ENCODE assay signal across 1 cellular context in the genomic region with DNA sequence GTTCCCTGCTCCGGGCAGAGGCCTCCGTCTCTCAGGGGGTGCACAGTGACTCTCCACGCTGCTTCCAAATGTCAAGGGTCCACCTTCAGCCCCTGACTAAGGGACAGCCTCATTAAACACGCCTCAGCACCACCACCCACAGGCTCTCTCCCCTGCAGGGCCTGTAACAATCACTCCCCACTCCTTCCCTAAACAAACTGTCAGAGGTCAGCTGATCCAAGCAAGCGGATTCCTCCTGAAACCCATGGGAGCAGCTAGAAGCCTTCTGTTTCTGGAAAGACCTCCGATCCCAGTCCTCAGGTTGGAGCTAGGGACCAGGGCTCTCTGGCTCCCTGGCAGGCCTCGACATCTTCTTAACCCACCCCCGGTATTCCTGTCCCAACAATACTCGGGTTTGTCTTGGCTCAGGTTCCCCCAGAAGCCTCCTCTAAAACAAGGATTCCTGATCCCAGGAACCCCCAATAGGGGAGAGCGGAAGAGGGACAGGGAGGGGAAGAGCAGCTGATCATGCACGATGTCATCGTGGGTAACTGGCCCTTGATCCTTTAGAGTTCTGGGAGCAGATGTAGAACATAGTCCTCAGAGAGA.
TF ChIP-seq lines count a peak whose summit lies in the region.

No MANE protein-coding gene starts in this region.

TF ChIP-seq in K562, 482 proteins besides CTCF, POLR2A, EP300 and RAD21:
- TF ChIP-seq ADNP (tag; IDR thresholded peaks at IDR 0.05) (no peak), NFIC (IDR thresholded peaks at IDR 0.05) (no peak), ZNF444 (CRISPR knock-in tag; IDR thresholded peaks at IDR 0.05) (no peak), ZNF232 (CRISPR knock-in tag; IDR thresholded peaks at IDR 0.05) (no peak), LARP7 (IDR thresholded peaks at IDR 0.05) (no peak), MYC (IDR thresholded peaks at IDR 0.05; ENCODE audit: low read depth, low read length) (no peak), MYC (CRISPR knock-in tag; IDR thresholded peaks at IDR 0.05; ENCODE audit: borderline replicate concordance, low read depth) (no peak), GATAD2A (IDR thresholded peaks at IDR 0.05) (no peak), ZNF431 (CRISPR knock-in tag; IDR thresholded peaks at IDR 0.05) (no peak), ETV6 (IDR thresholded peaks at IDR 0.05; ENCODE audit: borderline replicate concordance in 1 of 2, low read depth in 2 of 2, low read length in 1 of 2) (no peak), ETV6 (CRISPR knock-in tag; IDR thresholded peaks at IDR 0.05; ENCODE audit: borderline replicate concordance) (no peak), ZNF354B (CRISPR knock-in tag; IDR thresholded peaks at IDR 0.05) (no peak), ZNF764 (CRISPR knock-in tag; IDR thresholded peaks at IDR 0.05; ENCODE audit: low read depth) (no peak), TSC22D4 (tag; IDR thresholded peaks at IDR 0.05) (no peak), GABPB1 (CRISPR knock-in tag; IDR thresholded peaks at IDR 0.05) (no peak), HEY1 (CRISPR knock-in tag; IDR thresholded peaks at IDR 0.05; ENCODE audit: borderline replicate concordance) (no peak), CHD2 (IDR thresholded peaks at IDR 0.05; ENCODE audit: low read depth, low read length) (no peak), XRCC5 (IDR thresholded peaks at IDR 0.05; ENCODE audit: low read depth, low read length) (no peak)
- TF ChIP-seq, protein P1, sequence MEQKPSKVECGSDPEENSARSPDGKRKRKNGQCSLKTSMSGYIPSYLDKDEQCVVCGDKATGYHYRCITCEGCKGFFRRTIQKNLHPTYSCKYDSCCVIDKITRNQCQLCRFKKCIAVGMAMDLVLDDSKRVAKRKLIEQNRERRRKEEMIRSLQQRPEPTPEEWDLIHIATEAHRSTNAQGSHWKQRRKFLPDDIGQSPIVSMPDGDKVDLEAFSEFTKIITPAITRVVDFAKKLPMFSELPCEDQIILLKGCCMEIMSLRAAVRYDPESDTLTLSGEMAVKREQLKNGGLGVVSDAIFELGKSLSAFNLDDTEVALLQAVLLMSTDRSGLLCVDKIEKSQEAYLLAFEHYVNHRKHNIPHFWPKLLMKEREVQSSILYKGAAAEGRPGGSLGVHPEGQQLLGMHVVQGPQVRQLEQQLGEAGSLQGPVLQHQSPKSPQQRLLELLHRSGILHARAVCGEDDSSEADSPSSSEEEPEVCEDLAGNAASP (IDR thresholded peaks at IDR 0.05), result no peak
- TF ChIP-seq, protein P2, sequence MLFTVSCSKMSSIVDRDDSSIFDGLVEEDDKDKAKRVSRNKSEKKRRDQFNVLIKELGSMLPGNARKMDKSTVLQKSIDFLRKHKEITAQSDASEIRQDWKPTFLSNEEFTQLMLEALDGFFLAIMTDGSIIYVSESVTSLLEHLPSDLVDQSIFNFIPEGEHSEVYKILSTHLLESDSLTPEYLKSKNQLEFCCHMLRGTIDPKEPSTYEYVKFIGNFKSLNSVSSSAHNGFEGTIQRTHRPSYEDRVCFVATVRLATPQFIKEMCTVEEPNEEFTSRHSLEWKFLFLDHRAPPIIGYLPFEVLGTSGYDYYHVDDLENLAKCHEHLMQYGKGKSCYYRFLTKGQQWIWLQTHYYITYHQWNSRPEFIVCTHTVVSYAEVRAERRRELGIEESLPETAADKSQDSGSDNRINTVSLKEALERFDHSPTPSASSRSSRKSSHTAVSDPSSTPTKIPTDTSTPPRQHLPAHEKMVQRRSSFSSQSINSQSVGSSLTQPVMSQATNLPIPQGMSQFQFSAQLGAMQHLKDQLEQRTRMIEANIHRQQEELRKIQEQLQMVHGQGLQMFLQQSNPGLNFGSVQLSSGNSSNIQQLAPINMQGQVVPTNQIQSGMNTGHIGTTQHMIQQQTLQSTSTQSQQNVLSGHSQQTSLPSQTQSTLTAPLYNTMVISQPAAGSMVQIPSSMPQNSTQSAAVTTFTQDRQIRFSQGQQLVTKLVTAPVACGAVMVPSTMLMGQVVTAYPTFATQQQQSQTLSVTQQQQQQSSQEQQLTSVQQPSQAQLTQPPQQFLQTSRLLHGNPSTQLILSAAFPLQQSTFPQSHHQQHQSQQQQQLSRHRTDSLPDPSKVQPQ (CRISPR knock-in tag; IDR thresholded peaks at IDR 0.05; ENCODE audit: borderline replicate concordance), result no peak
- TF ChIP-seq, protein P3, sequence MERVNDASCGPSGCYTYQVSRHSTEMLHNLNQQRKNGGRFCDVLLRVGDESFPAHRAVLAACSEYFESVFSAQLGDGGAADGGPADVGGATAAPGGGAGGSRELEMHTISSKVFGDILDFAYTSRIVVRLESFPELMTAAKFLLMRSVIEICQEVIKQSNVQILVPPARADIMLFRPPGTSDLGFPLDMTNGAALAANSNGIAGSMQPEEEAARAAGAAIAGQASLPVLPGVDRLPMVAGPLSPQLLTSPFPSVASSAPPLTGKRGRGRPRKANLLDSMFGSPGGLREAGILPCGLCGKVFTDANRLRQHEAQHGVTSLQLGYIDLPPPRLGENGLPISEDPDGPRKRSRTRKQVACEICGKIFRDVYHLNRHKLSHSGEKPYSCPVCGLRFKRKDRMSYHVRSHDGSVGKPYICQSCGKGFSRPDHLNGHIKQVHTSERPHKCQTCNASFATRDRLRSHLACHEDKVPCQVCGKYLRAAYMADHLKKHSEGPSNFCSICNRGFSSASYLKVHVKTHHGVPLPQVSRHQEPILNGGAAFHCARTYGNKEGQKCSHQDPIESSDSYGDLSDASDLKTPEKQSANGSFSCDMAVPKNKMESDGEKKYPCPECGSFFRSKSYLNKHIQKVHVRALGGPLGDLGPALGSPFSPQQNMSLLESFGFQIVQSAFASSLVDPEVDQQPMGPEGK (CRISPR knock-in tag; IDR thresholded peaks at IDR 0.05; ENCODE audit: borderline replicate concordance), result no peak
- TF ChIP-seq, protein P4, sequence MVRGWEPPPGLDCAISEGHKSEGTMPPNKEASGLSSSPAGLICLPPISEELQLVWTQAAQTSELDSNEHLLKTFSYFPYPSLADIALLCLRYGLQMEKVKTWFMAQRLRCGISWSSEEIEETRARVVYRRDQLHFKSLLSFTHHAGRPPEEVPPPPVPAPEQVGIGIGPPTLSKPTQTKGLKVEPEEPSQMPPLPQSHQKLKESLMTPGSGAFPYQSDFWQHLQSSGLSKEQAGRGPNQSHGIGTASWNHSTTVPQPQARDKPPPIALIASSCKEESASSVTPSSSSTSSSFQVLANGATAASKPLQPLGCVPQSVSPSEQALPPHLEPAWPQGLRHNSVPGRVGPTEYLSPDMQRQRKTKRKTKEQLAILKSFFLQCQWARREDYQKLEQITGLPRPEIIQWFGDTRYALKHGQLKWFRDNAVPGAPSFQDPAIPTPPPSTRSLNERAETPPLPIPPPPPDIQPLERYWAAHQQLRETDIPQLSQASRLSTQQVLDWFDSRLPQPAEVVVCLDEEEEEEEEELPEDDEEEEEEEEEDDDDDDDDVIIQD (CRISPR knock-in tag; IDR thresholded peaks at IDR 0.05), result no peak
